1 cellular context compared by ENCODE assay signal in the genomic region with DNA sequence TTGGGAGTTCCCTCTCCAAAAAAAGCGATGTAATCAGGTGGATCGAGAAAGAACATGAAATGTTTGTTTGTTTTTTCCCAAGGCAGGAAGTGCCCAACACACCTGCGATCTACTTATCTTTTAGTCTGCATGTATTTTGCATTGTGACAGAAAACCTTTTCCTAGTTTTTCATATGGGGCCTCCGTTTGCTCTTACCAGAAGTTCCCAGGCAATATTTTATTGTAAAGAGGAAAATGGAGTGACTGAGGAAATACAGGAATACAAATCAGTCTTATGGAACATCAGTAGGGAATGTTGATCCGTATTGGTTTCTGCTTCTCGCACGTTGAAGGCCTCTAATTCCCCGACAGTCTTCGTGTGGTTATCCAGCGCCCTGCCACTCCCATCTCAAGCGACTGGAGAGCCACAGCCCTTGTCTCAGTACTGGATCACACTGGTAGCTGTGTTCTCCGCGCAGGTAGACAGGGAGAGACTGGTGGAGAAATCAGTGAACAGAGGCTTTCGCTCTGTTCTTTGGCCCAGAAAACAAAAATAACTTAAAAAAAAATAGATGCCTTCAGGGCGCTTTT.
TF ChIP-seq lines count a peak whose summit lies in the region.

No MANE protein-coding gene starts in this region.

TF ChIP-seq in WTC11, 78 proteins besides CTCF, POLR2A, EP300 and RAD21 (continued from another document):
- TF ChIP-seq, protein P1, sequence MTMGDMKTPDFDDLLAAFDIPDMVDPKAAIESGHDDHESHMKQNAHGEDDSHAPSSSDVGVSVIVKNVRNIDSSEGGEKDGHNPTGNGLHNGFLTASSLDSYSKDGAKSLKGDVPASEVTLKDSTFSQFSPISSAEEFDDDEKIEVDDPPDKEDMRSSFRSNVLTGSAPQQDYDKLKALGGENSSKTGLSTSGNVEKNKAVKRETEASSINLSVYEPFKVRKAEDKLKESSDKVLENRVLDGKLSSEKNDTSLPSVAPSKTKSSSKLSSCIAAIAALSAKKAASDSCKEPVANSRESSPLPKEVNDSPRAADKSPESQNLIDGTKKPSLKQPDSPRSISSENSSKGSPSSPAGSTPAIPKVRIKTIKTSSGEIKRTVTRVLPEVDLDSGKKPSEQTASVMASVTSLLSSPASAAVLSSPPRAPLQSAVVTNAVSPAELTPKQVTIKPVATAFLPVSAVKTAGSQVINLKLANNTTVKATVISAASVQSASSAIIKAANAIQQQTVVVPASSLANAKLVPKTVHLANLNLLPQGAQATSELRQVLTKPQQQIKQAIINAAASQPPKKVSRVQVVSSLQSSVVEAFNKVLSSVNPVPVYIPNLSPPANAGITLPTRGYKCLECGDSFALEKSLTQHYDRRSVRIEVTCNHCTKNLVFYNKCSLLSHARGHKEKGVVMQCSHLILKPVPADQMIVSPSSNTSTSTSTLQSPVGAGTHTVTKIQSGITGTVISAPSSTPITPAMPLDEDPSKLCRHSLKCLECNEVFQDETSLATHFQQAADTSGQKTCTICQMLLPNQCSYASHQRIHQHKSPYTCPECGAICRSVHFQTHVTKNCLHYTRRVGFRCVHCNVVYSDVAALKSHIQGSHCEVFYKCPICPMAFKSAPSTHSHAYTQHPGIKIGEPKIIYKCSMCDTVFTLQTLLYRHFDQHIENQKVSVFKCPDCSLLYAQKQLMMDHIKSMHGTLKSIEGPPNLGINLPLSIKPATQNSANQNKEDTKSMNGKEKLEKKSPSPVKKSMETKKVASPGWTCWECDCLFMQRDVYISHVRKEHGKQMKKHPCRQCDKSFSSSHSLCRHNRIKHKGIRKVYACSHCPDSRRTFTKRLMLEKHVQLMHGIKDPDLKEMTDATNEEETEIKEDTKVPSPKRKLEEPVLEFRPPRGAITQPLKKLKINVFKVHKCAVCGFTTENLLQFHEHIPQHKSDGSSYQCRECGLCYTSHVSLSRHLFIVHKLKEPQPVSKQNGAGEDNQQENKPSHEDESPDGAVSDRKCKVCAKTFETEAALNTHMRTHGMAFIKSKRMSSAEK (CRISPR knock-in tag; IDR thresholded peaks at IDR 0.05; ENCODE audit: borderline replicate concordance) = no peak
- TF ChIP-seq ZNF416 (CRISPR knock-in tag; IDR thresholded peaks at IDR 0.05) (no peak), NR3C1 (CRISPR knock-in tag; conservative IDR thresholded peaks at IDR 0.05; ENCODE audit: low read depth) (no peak), ZNF263 (CRISPR knock-in tag; IDR thresholded peaks at IDR 0.05; ENCODE audit: low read depth) (no peak), RORB (CRISPR knock-in tag; IDR thresholded peaks at IDR 0.05) (no peak), MXD4 (CRISPR knock-in tag; IDR thresholded peaks at IDR 0.05; ENCODE audit: borderline replicate concordance) (no peak), CREB1 (CRISPR knock-in tag; IDR thresholded peaks at IDR 0.05) (no peak)
- TF ChIP-seq, protein P2, sequence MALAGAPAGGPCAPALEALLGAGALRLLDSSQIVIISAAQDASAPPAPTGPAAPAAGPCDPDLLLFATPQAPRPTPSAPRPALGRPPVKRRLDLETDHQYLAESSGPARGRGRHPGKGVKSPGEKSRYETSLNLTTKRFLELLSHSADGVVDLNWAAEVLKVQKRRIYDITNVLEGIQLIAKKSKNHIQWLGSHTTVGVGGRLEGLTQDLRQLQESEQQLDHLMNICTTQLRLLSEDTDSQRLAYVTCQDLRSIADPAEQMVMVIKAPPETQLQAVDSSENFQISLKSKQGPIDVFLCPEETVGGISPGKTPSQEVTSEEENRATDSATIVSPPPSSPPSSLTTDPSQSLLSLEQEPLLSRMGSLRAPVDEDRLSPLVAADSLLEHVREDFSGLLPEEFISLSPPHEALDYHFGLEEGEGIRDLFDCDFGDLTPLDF (CRISPR knock-in tag; IDR thresholded peaks at IDR 0.05) = no peak
- TF ChIP-seq, protein P3, sequence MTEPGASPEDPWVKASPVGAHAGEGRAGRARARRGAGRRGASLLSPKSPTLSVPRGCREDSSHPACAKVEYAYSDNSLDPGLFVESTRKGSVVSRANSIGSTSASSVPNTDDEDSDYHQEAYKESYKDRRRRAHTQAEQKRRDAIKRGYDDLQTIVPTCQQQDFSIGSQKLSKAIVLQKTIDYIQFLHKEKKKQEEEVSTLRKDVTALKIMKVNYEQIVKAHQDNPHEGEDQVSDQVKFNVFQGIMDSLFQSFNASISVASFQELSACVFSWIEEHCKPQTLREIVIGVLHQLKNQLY (CRISPR knock-in tag; IDR thresholded peaks at IDR 0.05) = no peak
- TF ChIP-seq, protein P4, sequence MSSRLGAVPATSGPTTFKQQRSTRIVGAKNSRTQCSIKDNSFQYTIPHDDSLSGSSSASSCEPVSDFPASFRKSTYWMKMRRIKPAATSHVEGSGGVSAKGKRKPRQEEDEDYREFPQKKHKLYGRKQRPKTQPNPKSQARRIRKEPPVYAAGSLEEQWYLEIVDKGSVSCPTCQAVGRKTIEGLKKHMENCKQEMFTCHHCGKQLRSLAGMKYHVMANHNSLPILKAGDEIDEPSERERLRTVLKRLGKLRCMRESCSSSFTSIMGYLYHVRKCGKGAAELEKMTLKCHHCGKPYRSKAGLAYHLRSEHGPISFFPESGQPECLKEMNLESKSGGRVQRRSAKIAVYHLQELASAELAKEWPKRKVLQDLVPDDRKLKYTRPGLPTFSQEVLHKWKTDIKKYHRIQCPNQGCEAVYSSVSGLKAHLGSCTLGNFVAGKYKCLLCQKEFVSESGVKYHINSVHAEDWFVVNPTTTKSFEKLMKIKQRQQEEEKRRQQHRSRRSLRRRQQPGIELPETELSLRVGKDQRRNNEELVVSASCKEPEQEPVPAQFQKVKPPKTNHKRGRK (CRISPR knock-in tag; IDR thresholded peaks at IDR 0.05; ENCODE audit: borderline replicate concordance) = no peak
- TF ChIP-seq, protein P5, sequence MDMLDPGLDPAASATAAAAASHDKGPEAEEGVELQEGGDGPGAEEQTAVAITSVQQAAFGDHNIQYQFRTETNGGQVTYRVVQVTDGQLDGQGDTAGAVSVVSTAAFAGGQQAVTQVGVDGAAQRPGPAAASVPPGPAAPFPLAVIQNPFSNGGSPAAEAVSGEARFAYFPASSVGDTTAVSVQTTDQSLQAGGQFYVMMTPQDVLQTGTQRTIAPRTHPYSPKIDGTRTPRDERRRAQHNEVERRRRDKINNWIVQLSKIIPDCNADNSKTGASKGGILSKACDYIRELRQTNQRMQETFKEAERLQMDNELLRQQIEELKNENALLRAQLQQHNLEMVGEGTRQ (CRISPR knock-in tag; IDR thresholded peaks at IDR 0.05) = no peak
